ENCODE assay signal across 27 cellular contexts in the genomic region with DNA sequence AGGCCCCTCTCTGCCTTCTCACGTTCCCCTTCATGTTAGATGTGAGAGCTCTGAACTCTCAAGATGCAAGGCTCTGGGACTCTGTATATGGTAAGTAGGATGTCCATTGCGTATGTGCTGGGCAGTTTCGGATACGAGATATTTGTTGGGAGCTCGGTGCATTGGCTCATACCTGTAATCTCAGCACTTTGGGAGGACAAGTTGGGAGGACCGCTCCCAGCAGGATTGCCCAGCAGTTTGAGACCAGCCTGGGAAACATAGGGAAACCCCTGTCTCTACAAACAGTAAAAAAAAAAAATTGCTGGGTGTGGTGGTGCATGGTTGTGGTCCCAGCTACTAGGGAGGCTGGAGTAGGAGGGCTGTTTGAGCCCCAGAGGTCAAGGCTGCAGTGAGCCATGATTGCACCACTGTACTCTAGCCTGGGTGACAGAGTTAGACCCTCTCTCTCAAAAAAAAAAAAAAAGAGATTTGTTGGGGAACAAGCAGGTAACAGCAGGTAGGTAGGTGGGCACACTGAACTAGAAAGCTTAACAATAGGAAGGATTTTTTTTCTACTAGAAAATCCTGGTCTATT. TPM values are rescaled to one million over a fixed set of nuclear protein-coding genes. Genes with fewer than 3 reads are reported as not detected.
DNase-seq lines count a peak whose midpoint lies in the region; ATAC-seq, FAIRE-seq and TF ChIP-seq lines count a peak whose summit lies in the region.
"Had no signal": no experiment of that assay in that cellular context is flagged by ENCODE, and none has a peak within 500 bp of the region (broad histone marks: within the 10 kb centered on the region; RNA-seq: fewer than 3 reads in every experiment).

No MANE protein-coding gene starts in this region.

- in situ Hi-C loops in HepG2 (cut with HindIII; ENCODE audit: extremely low pct_ligation_motif_present, low pct_unique_long_range_greater_than_20kb) (no loop called here), K562 (cut with MboI) (no loop called here)

- no peak for DNase-seq in HepG2 (ENCODE audit: low spot score)
- DNase-seq in right lobe of liver = no peak
- no peak for DNase-seq in K562 (ENCODE audit: extremely low read depth in 1 of 4, low spot score in 3 of 4)
- DNase-seq in osteoblast (ENCODE audit: insufficient read length, low spot score, missing footprints) = no peak
- no peak for DNase-seq in stimulated activated naive CD4-positive, alpha-beta T cell (lab: John Stamatoyannopoulos, UW)
- DNase-seq in activated gamma-delta T cell treated with Interleukin-2 at 50 U/mL for 16 hours = no peak
- no peak for DNase-seq in activated T-cell treated with anti-CD3 and anti-CD28 coated beads, Interleukin-2, amount 50 U/mL, for 48 hours
- DNase-seq in esophagus squamous epithelium (lab: John Stamatoyannopoulos, UW) = no peak
- DNase-seq: ACHN; Caco-2; CD4-positive, alpha-beta memory T cell; DMS 273 treated with DMSO at 0.1 percent for 48 hours; DND-41; GM23248; HCEC 1CT; MM.1S; NCI-H1048; NCI-H1436; NCI-H187 treated with DMSO at 0.1 percent for 48 hours; NCI-H2107; NCI-H510A; NCI-H748 treated with DMSO at 0.1 percent for 48 hours; NK-92 treated with Interleukin-12 subunit alpha and Interleukin-12 subunit beta, amount 100 ng/mL, for 24 hours had no signal

- POLR2A ChIA-PET in HepG2 (lab: Yijun Ruan, JAX) (interaction anchor here (0.6 kb wide), 1 partner anchor 66 kb away, joined by 3 read pairs; no protein-coding TSS in a partner anchor), K562 (lab: Yijun Ruan, JAX) (no interaction called here)

- H2AFZ ChIP-seq in HepG2 (ENCODE audit: low read length) = no peak overlapping the region
- no peak overlapping the region for H2AFZ ChIP-seq in K562 (ENCODE audit: low read depth, low read length)
- no peak overlapping the region for H2AFZ ChIP-seq in osteoblast (ENCODE audit: low read length)
- H2AFZ ChIP-seq: GM23248 had no signal

- no peaks in the 10 kb centered on the region; a peak in 1 of 5 replicates for H3K27me3 ChIP-seq in HepG2 (ENCODE audit: control insufficient read depth in 1 of 2, insufficient read depth in 2 of 2, low read length in 2 of 2)
- no peaks in the 10 kb centered on the region for H3K27me3 ChIP-seq in right lobe of liver
- H3K27me3 ChIP-seq in K562 (ENCODE audit: control insufficient read depth in 2 of 2, insufficient read depth in 2 of 2, low read length in 2 of 2) = no peaks in the 10 kb centered on the region
- no peaks in the 10 kb centered on the region for H3K27me3 ChIP-seq in osteoblast (ENCODE audit: insufficient read depth, low read length)
- H3K27me3 ChIP-seq in esophagus squamous epithelium = no peaks in the 10 kb centered on the region
- H3K27me3 ChIP-seq: BLaER1 treated with 17β-estradiol and CSF1 and Interleukin-3, amounts not matched to agents 10 nM and 100 nM; SJSA1 had no signal

- H3K36me3 ChIP-seq in HepG2 (replicated peaks in 1 of 2; ENCODE audit: control insufficient read depth in 1 of 2, insufficient read depth in 2 of 2, low read length in 2 of 2) = no peaks in the 10 kb centered on the region; a peak in 1 of 5 replicates
- H3K36me3 ChIP-seq in right lobe of liver = no peaks in the 10 kb centered on the region
- H3K36me3 ChIP-seq in K562 (ENCODE audit: control insufficient read depth, insufficient read depth, low read length) = peaks cover 39% of the 10 kb centered on the region
- no peaks in the 10 kb centered on the region for H3K36me3 ChIP-seq in osteoblast (ENCODE audit: insufficient read depth, low read length)
- H3K36me3 ChIP-seq in esophagus squamous epithelium = no peaks in the 10 kb centered on the region

- no peak for ATAC-seq in HepG2
- ATAC-seq in right lobe of liver = no peak
- no peak for ATAC-seq in K562
- ATAC-seq: GM12878 had no signal

- H3K79me2 ChIP-seq in HepG2 (ENCODE audit: insufficient read depth, low read length) (peaks cover 20% of the 10 kb centered on the region), K562 (ENCODE audit: control insufficient read depth, insufficient read depth, low read length) (peaks cover 60% of the 10 kb centered on the region), osteoblast (ENCODE audit: insufficient read depth, low read length) (peaks cover 51% of the 10 kb centered on the region)

- H3K27ac ChIP-seq in HepG2 (ENCODE audit: extremely low read length, insufficient read depth, low read length) (no peak overlapping the region), right lobe of liver (no peak overlapping the region), K562 (ENCODE audit: extremely low read depth, low read depth, low read length) (peak overlapping the region; percentile 32; the same call in 1 of the 3 replicates), osteoblast (ENCODE audit: low read depth, low read length) (peak overlapping the region; percentile 76), esophagus squamous epithelium (no peak overlapping the region)
- H3K27ac ChIP-seq: BLaER1 treated with 17β-estradiol and CSF1 and Interleukin-3, amounts not matched to agents 10 nM and 100 nM; SJSA1 had no signal

- no peaks in the 10 kb centered on the region for H3K9me3 ChIP-seq in HepG2 (ENCODE audit: low read length)
- H3K9me3 ChIP-seq in right lobe of liver = no peaks in the 10 kb centered on the region
- no peaks in the 10 kb centered on the region for H3K9me3 ChIP-seq in K562 (replicated peaks; ENCODE audit: control insufficient read depth, insufficient read depth, low read depth, low read length)
- no peaks in the 10 kb centered on the region for H3K9me3 ChIP-seq in osteoblast (ENCODE audit: low read depth, low read length)
- no peaks in the 10 kb centered on the region for H3K9me3 ChIP-seq in esophagus squamous epithelium
- H3K9me3 ChIP-seq: BLaER1 treated with 17β-estradiol and CSF1 and Interleukin-3, amounts not matched to agents 10 nM and 100 nM; SJSA1 had no signal

- TF ChIP-seq EP300 in HepG2 (IDR thresholded peaks at IDR 0.05; ENCODE audit: low read depth in 2 of 2, low read length in 2 of 2) (no peak), HepG2 (CRISPR knock-in tag; IDR thresholded peaks at IDR 0.05; ENCODE audit: borderline replicate concordance) (no peak), K562 (IDR thresholded peaks at IDR 0.05; ENCODE audit: low read length) (no peak)

- H3K4me2 ChIP-seq in HepG2 (ENCODE audit: low read depth, low read length) (no peak overlapping the region; the same call in 1 of the 2 replicates), K562 (ENCODE audit: insufficient read depth, low read length) (no peak overlapping the region), osteoblast (ENCODE audit: insufficient read depth, low read length) (no peak overlapping the region)

- TF ChIP-seq POLR2A in HepG2 (IDR thresholded peaks at IDR 0.05; ENCODE audit: insufficient read depth in 1 of 2, low read depth in 2 of 2, low read length in 2 of 2) (no peak), right lobe of liver (IDR thresholded peaks at IDR 0.05) (no peak), K562 (conservative IDR thresholded peaks at IDR 0.05) (no peak), esophagus squamous epithelium (IDR thresholded peaks at IDR 0.05) (no peak)

- BruUV-seq in HepG2 (replicated peaks; lab: Mats Ljungman, UMichigan) (no TSS peak), K562 (replicated peaks; lab: Mats Ljungman, UMichigan) (no TSS peak)

- TF ChIP-seq RAD21 in HepG2 (CRISPR knock-in tag; IDR thresholded peaks at IDR 0.05) (no peak), K562 (CRISPR knock-in tag; conservative IDR thresholded peaks at IDR 0.05 in 1 of 2, IDR thresholded peaks at IDR 0.05 in 1 of 2) (no peak)

- H3K4me3 ChIP-seq in HepG2 (replicated peaks in 1 of 3; ENCODE audit: insufficient read depth in 1 of 3, low read depth in 2 of 3, low read length in 3 of 3) (no peak overlapping the region), right lobe of liver (no peak overlapping the region), K562 (no peak overlapping the region), osteoblast (ENCODE audit: insufficient read depth, low read length) (no peak overlapping the region), esophagus squamous epithelium (no peak overlapping the region)
- H3K4me3 ChIP-seq: BLaER1 treated with 17β-estradiol and CSF1 and Interleukin-3, amounts not matched to agents 10 nM and 100 nM; GM12878; GM23248; SJSA1 had no signal

- CTCF ChIA-PET in HepG2 (lab: Yijun Ruan, JAX; ENCODE audit: low intra/inter-chr PET ratio, low total read pairs) (no interaction called here), K562 (lab: Yijun Ruan, JAX; ENCODE audit: low intra/inter-chr PET ratio) (no interaction called here)

- intact Hi-C loops in HepG2 (cut with micrococcal nuclease; ENCODE audit: unreplicated experiment) = no loop called here
- intact Hi-C loops in right lobe of liver (cut with DNase I) = no loop called here
- intact Hi-C loops in K562 (cut with micrococcal nuclease) = no loop called here
- intact Hi-C loops in esophagus squamous epithelium (cut with DNase I) = no loop called here

- H4K20me1 ChIP-seq in HepG2 (ENCODE audit: insufficient read depth, low read length) (no peaks in the 10 kb centered on the region), K562 (replicated peaks; ENCODE audit: control insufficient read depth, insufficient read depth, low read length) (0 out of 2 replicates have a peak, but pooled peaks cover 3% of the 10 kb centered on the region), osteoblast (ENCODE audit: insufficient read depth, low read length) (peaks cover 23% of the 10 kb centered on the region)

- no peak for FAIRE-seq in HepG2 (lab: Jason Lieb, UNC)
- no peak for FAIRE-seq in K562 (lab: Jason Lieb, UNC)
- FAIRE-seq: GM12878 had no signal

- H3K9ac ChIP-seq in HepG2 (ENCODE audit: insufficient read depth, low read depth, low read length) (no peak overlapping the region), K562 (ENCODE audit: insufficient read depth in 1 of 2, low read depth in 2 of 2, low read length in 2 of 2) (no peak overlapping the region)
- H3K9ac ChIP-seq: BLaER1 treated with 17β-estradiol and CSF1 and Interleukin-3, amounts not matched to agents 10 nM and 100 nM had no signal

- H3K4me1 ChIP-seq in HepG2 (ENCODE audit: insufficient read depth, low read length) (peaks cover 48% of the 10 kb centered on the region), right lobe of liver (peaks cover 0 to 8% (median 1%) of the 10 kb centered on the region in 4 donors), K562 (replicated peaks in 1 of 2; ENCODE audit: control insufficient read depth in 2 of 2, insufficient read depth in 2 of 2, low read length in 2 of 2) (peaks cover 30 to 33% of the 10 kb centered on the region in 2 experiments), osteoblast (ENCODE audit: insufficient read depth, low read length) (peaks cover 51% of the 10 kb centered on the region), esophagus squamous epithelium (peaks cover 9 to 25% (median 10%) of the 10 kb centered on the region in 3 donors)

- H3K9me1 ChIP-seq in K562 (ENCODE audit: control insufficient read depth, insufficient read depth, low read length) = peaks cover 3% of the 10 kb centered on the region

- no peak for TF ChIP-seq CTCF in HepG2 (CRISPR knock-in tag; IDR thresholded peaks at IDR 0.05)
- TF ChIP-seq CTCF in right lobe of liver (IDR thresholded peaks at IDR 0.05) = no peak
- TF ChIP-seq CTCF in K562 (IDR thresholded peaks at IDR 0.05 in 2 of 3, conservative IDR thresholded peaks at IDR 0.05 in 1 of 3; ENCODE audit: insufficient read depth in 2 of 3, low read depth in 1 of 3, low read length in 3 of 3) = no peak
- no peak for TF ChIP-seq CTCF in osteoblast (IDR thresholded peaks at IDR 0.05; ENCODE audit: extremely low read depth, low read depth, low read length)
- no peak for TF ChIP-seq CTCF in esophagus squamous epithelium (IDR thresholded peaks at IDR 0.05)

- WGBS in HepG2 (ENCODE audit: low lambda C conversion rate) = 77% methylated on average over 6 of the region's 6 CpGs
- 100% methylated on average over 1 of the region's 6 CpGs for WGBS in right lobe of liver (ENCODE audit: insufficient coverage, low coverage, low lambda C conversion rate, missing lambda C conversion rate)
- WGBS in K562 (ENCODE audit: insufficient coverage, low coverage, missing lambda C conversion rate) = 73% methylated on average over 6 of the region's 6 CpGs
- WGBS in esophagus squamous epithelium, 2 donors = 65 to 70% methylated on average over 5 of the region's 6 CpGs

RNA-seq across cellular contexts. Expression of gene TMEM120B, which starts 3.4 kb away (rescaled TPM):
- total RNA-seq in HepG2 (2016; rRNA removed; fragmentation: Illumina TruSeq; extraction: Trizol) (3.8 and 7.1 TPM in 2 replicates), right lobe of liver (1 to 10 TPM; 3.3 to 6.4 (median 4.7) TPM), K562 (2014; rRNA removed) (9.0 and 11.2 TPM in 2 replicates), K562 (2014; rRNA removed; fragmentation: Illumina TruSeq; extraction: Trizol) (4.7 and 7.4 TPM in 2 replicates), K562 (2015; rRNA removed; fragmentation: Illumina TruSeq; extraction: Trizol) (6.5 and 7.0 TPM in 2 replicates), K562 (2021) (17.0 and 18.6 TPM in 2 replicates), osteoblast (8.3 TPM in 2 replicates), esophagus squamous epithelium (1 to 10 TPM; 2.7 to 5.2 (median 4.5) TPM)
- 4.1 and 4.4 TPM in 2 replicates for total RNA-seq in HepG2 (2016; cell fraction: cytosol; rRNA removed; fragmentation: Illumina TruSeq; extraction: Trizol; ENCODE audit: low read depth)
- total RNA-seq in HepG2 (2016; cell fraction: insoluble cytoplasmic fraction; rRNA removed; fragmentation: Illumina TruSeq; extraction: Trizol) = 2.9 and 6.5 TPM in 2 replicates
- 5.8 and 6.5 TPM in 2 replicates for total RNA-seq in HepG2 (2016; cell fraction: membrane; rRNA removed; fragmentation: Illumina TruSeq; extraction: Trizol)
- 7.0 and 7.1 TPM in 2 replicates for total RNA-seq in HepG2 (2016; cell fraction: nucleus; rRNA removed; fragmentation: Illumina TruSeq; extraction: Trizol)
- polyA plus RNA-seq in HepG2 (2011; rRNA removed) (12.9 and 14.3 TPM in 2 replicates), K562 (2011; rRNA removed) (7.2 and 11.4 TPM in 2 replicates), K562 (2014; fragmentation: Illumina TruSeq; extraction: Trizol) (10.1 and 11.4 TPM in 2 replicates), K562 (2014; fragmentation: Nextera tagmentation; extraction: Ambion mirVana) (1 to 10 TPM; 1.7 to 3.8 TPM), K562 (2014; rRNA removed) (12.2 and 18.5 TPM in 2 replicates)
- polyA plus RNA-seq in HepG2 (2011; cell fraction: cytosol; rRNA removed) = 6.4 and 7.2 TPM in 2 replicates
- 31.6 and 33.2 TPM in 2 replicates for polyA plus RNA-seq in HepG2 (2011; cell fraction: nucleus; rRNA removed)
- 5.8 and 5.9 TPM in 2 replicates for polyA plus RNA-seq in HepG2 (2012)
- 5.1 and 6.6 TPM in 2 replicates for polyA plus RNA-seq in HepG2 (2016; cell fraction: cytosol; fragmentation: Illumina TruSeq; extraction: Trizol; ENCODE audit: low read depth)
- polyA plus RNA-seq in HepG2 (2016; cell fraction: insoluble cytoplasmic fraction; fragmentation: Illumina TruSeq; extraction: Trizol; ENCODE audit: low read depth) = 4.7 and 5.1 TPM in 2 replicates
- 6.2 and 7.5 TPM in 2 replicates for polyA plus RNA-seq in HepG2 (2016; cell fraction: membrane; fragmentation: Illumina TruSeq; extraction: Trizol; ENCODE audit: low read depth)
- polyA plus RNA-seq in HepG2 (2016; cell fraction: nucleus; fragmentation: Illumina TruSeq; extraction: Trizol; ENCODE audit: insufficient read depth, low read depth) = 20.3 and 25.3 TPM in 2 replicates
- 26.4 and 34.9 TPM in 2 replicates for polyA minus RNA-seq in HepG2 (2011; rRNA and poly(A)+ RNA removed; ENCODE audit: low replicate concordance)
- polyA minus RNA-seq in HepG2 (2011; cell fraction: cytosol; rRNA and poly(A)+ RNA removed) = 8.7 and 9.2 TPM in 2 replicates
- 9.5 and 9.8 TPM in 2 replicates for polyA minus RNA-seq in HepG2 (2011; cell fraction: nucleus; rRNA and poly(A)+ RNA removed)
- 35.7 and 82.7 TPM in 2 replicates for total RNA-seq in K562 (2011; cell fraction: chromatin; rRNA removed; ENCODE audit: low replicate concordance)
- total RNA-seq in K562 (2011; cell fraction: nucleolus; rRNA removed) = 44.5 and 46.5 TPM in 2 replicates
- total RNA-seq in K562 (2011; cell fraction: nucleoplasm; rRNA removed) = 44.1 and 47.5 TPM in 2 replicates
- 10.3 and 15.3 TPM in 2 replicates for polyA plus RNA-seq in K562 (2011; cell fraction: cytosol; rRNA removed)
- 28.6 and 45.5 TPM in 2 replicates for polyA plus RNA-seq in K562 (2011; cell fraction: nucleus; rRNA removed)
- 6.7 and 14.1 TPM in 2 replicates for polyA plus RNA-seq in K562 (2012)
- polyA minus RNA-seq in K562 (2011; rRNA and poly(A)+ RNA removed) = 13.6 and 16.5 TPM in 2 replicates
- 7.0 and 11.8 TPM in 2 replicates for polyA minus RNA-seq in K562 (2011; cell fraction: cytosol; rRNA and poly(A)+ RNA removed)
- polyA minus RNA-seq in K562 (2011; cell fraction: nucleus; rRNA and poly(A)+ RNA removed) = 8.1 and 13.1 TPM in 2 replicates

RNA-seq across cellular contexts. Expression of gene MORN3, which starts 46.5 kb away (rescaled TPM):
- 2.0 TPM in 2 replicates for total RNA-seq in HepG2 (2016; rRNA removed; fragmentation: Illumina TruSeq; extraction: Trizol)
- total RNA-seq in HepG2 (2016; cell fraction: cytosol; rRNA removed; fragmentation: Illumina TruSeq; extraction: Trizol; ENCODE audit: low read depth) = 0.53 and 2.6 TPM in 2 replicates
- 1.5 and 2.6 TPM in 2 replicates for total RNA-seq in HepG2 (2016; cell fraction: insoluble cytoplasmic fraction; rRNA removed; fragmentation: Illumina TruSeq; extraction: Trizol)
- total RNA-seq in HepG2 (2016; cell fraction: membrane; rRNA removed; fragmentation: Illumina TruSeq; extraction: Trizol) = 2.0 and 2.4 TPM in 2 replicates
- 0.62 and 0.97 TPM in 2 replicates for total RNA-seq in HepG2 (2016; cell fraction: nucleus; rRNA removed; fragmentation: Illumina TruSeq; extraction: Trizol)
- polyA plus RNA-seq in HepG2 (2011; rRNA removed) = 0.98 and 1.1 TPM in 2 replicates
- polyA plus RNA-seq in HepG2 (2011; cell fraction: cytosol; rRNA removed) = 0.86 and 0.90 TPM in 2 replicates
- polyA plus RNA-seq in HepG2 (2011; cell fraction: nucleus; rRNA removed) = 0.35 and 0.48 TPM in 2 replicates
- 0.55 and 0.58 TPM in 2 replicates for polyA plus RNA-seq in HepG2 (2012)
- 2.2 and 2.6 TPM in 2 replicates for polyA plus RNA-seq in HepG2 (2016; cell fraction: cytosol; fragmentation: Illumina TruSeq; extraction: Trizol; ENCODE audit: low read depth)
- 1.3 and 1.8 TPM in 2 replicates for polyA plus RNA-seq in HepG2 (2016; cell fraction: insoluble cytoplasmic fraction; fragmentation: Illumina TruSeq; extraction: Trizol; ENCODE audit: low read depth)
- polyA plus RNA-seq in HepG2 (2016; cell fraction: membrane; fragmentation: Illumina TruSeq; extraction: Trizol; ENCODE audit: low read depth) = 1.6 TPM in 2 replicates
- 0.93 and 1.2 TPM in 2 replicates for polyA plus RNA-seq in HepG2 (2016; cell fraction: nucleus; fragmentation: Illumina TruSeq; extraction: Trizol; ENCODE audit: insufficient read depth, low read depth)
- polyA minus RNA-seq in HepG2 (2011; rRNA and poly(A)+ RNA removed; ENCODE audit: low replicate concordance) = 0.44 TPM in 1 of 2 replicates, not detected in the other
- polyA minus RNA-seq in HepG2 (2011; cell fraction: cytosol; rRNA and poly(A)+ RNA removed) = 0.18 TPM in 1 of 2 replicates, not detected in the other
- 0.13 and 0.75 TPM in 2 replicates for polyA minus RNA-seq in HepG2 (2011; cell fraction: nucleus; rRNA and poly(A)+ RNA removed)
- under 1 TPM in 1 of 6 experiments, not detected in 5; 0.09 TPM for total RNA-seq in right lobe of liver
- total RNA-seq in K562 (2011; cell fraction: chromatin; rRNA removed; ENCODE audit: low replicate concordance) = 0.14 and 0.25 TPM in 2 replicates
- total RNA-seq in K562 (2011; cell fraction: nucleolus; rRNA removed) = 0.17 TPM in 1 of 2 replicates, not detected in the other
- 0.31 TPM in 1 of 2 replicates, not detected in the other for total RNA-seq in K562 (2011; cell fraction: nucleoplasm; rRNA removed)
- 0.09 and 0.12 TPM in 2 replicates for total RNA-seq in K562 (2014; rRNA removed)
- total RNA-seq in K562 (2014; rRNA removed; fragmentation: Illumina TruSeq; extraction: Trizol) = 0.22 and 0.26 TPM in 2 replicates
- total RNA-seq in K562 (2015; rRNA removed; fragmentation: Illumina TruSeq; extraction: Trizol) = 0.11 TPM in 2 replicates
- total RNA-seq in K562 (2021) = 0.22 TPM in 2 replicates
- polyA plus RNA-seq in K562 (2011; rRNA removed) = 0.20 and 0.28 TPM in 2 replicates
- polyA plus RNA-seq in K562 (2011; cell fraction: cytosol; rRNA removed) = 0.32 and 0.39 TPM in 2 replicates
- polyA plus RNA-seq in K562 (2011; cell fraction: nucleus; rRNA removed) = 0.07 and 0.29 TPM in 2 replicates
- 0.18 and 0.25 TPM in 2 replicates for polyA plus RNA-seq in K562 (2012)
- 0.19 and 0.32 TPM in 2 replicates for polyA plus RNA-seq in K562 (2014; fragmentation: Illumina TruSeq; extraction: Trizol)
- polyA plus RNA-seq in K562 (2014; fragmentation: Nextera tagmentation; extraction: Ambion mirVana) = under 1 TPM; 0.25 to 0.27 TPM
- polyA plus RNA-seq in K562 (2014; rRNA removed) = 0.12 and 0.15 TPM in 2 replicates
- 0.11 TPM in 1 of 2 replicates, not detected in the other for polyA minus RNA-seq in K562 (2011; rRNA and poly(A)+ RNA removed)
- polyA minus RNA-seq in K562 (2011; cell fraction: cytosol; rRNA and poly(A)+ RNA removed) = not detected in 2 replicates
- not detected in 2 replicates for polyA minus RNA-seq in K562 (2011; cell fraction: nucleus; rRNA and poly(A)+ RNA removed)
- total RNA-seq in osteoblast = 0.88 and 1.4 TPM in 2 replicates
- total RNA-seq in esophagus squamous epithelium = under 1 TPM in 2 of 4 donors, not detected in 2; 0.09 to 0.13 TPM
- total RNA-seq: GM23248, LHCN-M2, SJSA1 had no signal

Comparison
In these comparisons a context has a peak if more than half of its experiments do, and no peak if none do; other contexts are left out.
1. H3K27ac ChIP-seq: peak in K562 (single experiment) and osteoblast (single experiment); none in HepG2 (single experiment), right lobe of liver (0 of 3) and esophagus squamous epithelium (0 of 4).
2. Of the 241 proteins assayed by ChIP-seq in both HepG2 and K562: peak only in HepG2: NR2F6; only in K562: none; in both: ZNF263; in neither: 239.